ENCODE assay signal across 16 cellular contexts in the genomic region with DNA sequence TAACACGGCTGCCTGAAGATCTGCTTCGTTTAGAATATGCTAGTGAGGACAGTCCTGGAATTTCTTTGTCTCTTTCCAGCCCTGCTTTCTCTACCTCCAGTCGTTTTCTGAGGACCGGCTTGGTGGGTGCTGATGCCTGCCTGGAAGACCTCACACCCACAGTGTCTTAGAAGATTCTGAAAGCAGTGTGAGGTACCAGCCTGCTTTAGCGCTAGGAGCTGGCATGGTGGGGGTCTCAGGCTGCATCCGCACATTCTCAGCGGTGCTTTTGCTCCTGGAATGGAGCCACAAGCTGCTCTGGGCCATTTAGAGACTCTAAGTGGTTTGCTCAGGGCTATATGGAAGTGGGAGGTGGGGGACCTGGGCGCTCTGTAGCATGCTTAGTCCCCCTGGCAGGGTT.
DNase-seq lines count a peak whose midpoint lies in the region; ATAC-seq and TF ChIP-seq lines count a peak whose summit lies in the region.
"Had no signal": no experiment of that assay in that cellular context is flagged by ENCODE, and none has a peak within 500 bp of the region (broad histone marks: within the 10 kb centered on the region; RNA-seq: fewer than 3 reads in every experiment).

No MANE protein-coding gene starts in this region.

- ATAC-seq in CD4-positive, alpha-beta T cell (ENCODE audit: poor library complexity) = no peak
- ATAC-seq in activated T-cell treated with anti-CD3 and anti-CD28 coated beads, Interleukin-2, amount 50 U/mL, for 72 hours (replicated peaks in 1 of 2) = no peak
- ATAC-seq in naive B cell (ENCODE audit: low read depth in 2 of 2) = no peak
- ATAC-seq in HG02623 (IDR thresholded peaks at IDR 0.05; ENCODE audit: unreplicated experiment) = no peak
- no peak for ATAC-seq in left ventricle myocardium superior
- ATAC-seq: mucosa of descending colon had no signal

- in situ Hi-C loops in brain microvascular endothelial cell (cut with HindIII; ENCODE audit: low pct_ligation_motif_present, low sequenced_read_pairs) = no loop called here

- DNase-seq in CD4-positive, alpha-beta T cell = no peak
- no peak for DNase-seq in CD8-positive, alpha-beta memory T cell
- DNase-seq in activated T-cell treated with anti-CD3 and anti-CD28 coated beads, Interleukin-2, amount 50 U/mL, for 72 hours = no peak
- DNase-seq in naive B cell (no peak), brain microvascular endothelial cell (no peak), left ventricle myocardium superior (no peak)
- DNase-seq: adrenal gland, DMS53, mucosa of descending colon, MV-4-11, NCI-H2029 treated with DMSO at 0.1 percent for 48 hours, transverse colon had no signal

- no peaks in the 10 kb centered on the region for H3K9me3 ChIP-seq in CD4-positive, alpha-beta T cell (ENCODE audit: control insufficient read depth, low read length)
- H3K9me3 ChIP-seq in CD8-positive, alpha-beta memory T cell (ENCODE audit: low read length) = no peaks in the 10 kb centered on the region
- H3K9me3 ChIP-seq: adrenal gland; BLaER1 treated with 17β-estradiol and CSF1 and Interleukin-3, amounts not matched to agents 10 nM and 100 nM; mucosa of descending colon; transverse colon had no signal

- peak overlapping the region; percentile 94 for H3K4me3 Mint-ChIP-seq in CD4-positive, alpha-beta T cell
- peak overlapping the region; percentile 82 to 94 (median 87) for H3K4me3 Mint-ChIP-seq in CD8-positive, alpha-beta memory T cell
- H3K4me3 Mint-ChIP-seq in activated T-cell treated with anti-CD3 and anti-CD28 coated beads, Interleukin-2, amount 50 U/mL, for 72 hours = peak overlapping the region; percentile 83 to 87
- H3K4me3 Mint-ChIP-seq in naive B cell = peak overlapping the region in 7 of 8 donors; percentile 2 to 89 (median 82)

- H3K27me3 Mint-ChIP-seq in CD4-positive, alpha-beta T cell = no peaks in the 10 kb centered on the region
- no peaks in the 10 kb centered on the region for H3K27me3 Mint-ChIP-seq in CD8-positive, alpha-beta memory T cell
- H3K27me3 Mint-ChIP-seq in activated T-cell treated with anti-CD3 and anti-CD28 coated beads, Interleukin-2, amount 50 U/mL, for 72 hours (ENCODE audit: low read depth) = no peaks in the 10 kb centered on the region
- peaks cover 0 to 14% (median 9%) of the 10 kb centered on the region in 3 donors for H3K27me3 Mint-ChIP-seq in naive B cell

- peaks cover 77% of the 10 kb centered on the region for H3K36me3 Mint-ChIP-seq in CD4-positive, alpha-beta T cell (ENCODE audit: low read depth)
- H3K36me3 Mint-ChIP-seq in CD8-positive, alpha-beta memory T cell = peaks cover 0 to 48% (median 0%) of the 10 kb centered on the region in 3 donors
- H3K36me3 Mint-ChIP-seq in activated T-cell treated with anti-CD3 and anti-CD28 coated beads, Interleukin-2, amount 50 U/mL, for 72 hours (ENCODE audit: insufficient read depth in 2 of 2) = no peaks in the 10 kb centered on the region
- H3K36me3 Mint-ChIP-seq in naive B cell = no peaks in the 10 kb centered on the region

- H3K4me1 ChIP-seq in CD8-positive, alpha-beta memory T cell (ENCODE audit: insufficient read depth, low read length) = peaks cover 72% of the 10 kb centered on the region
- H3K4me1 ChIP-seq: parathyroid adenoma had no signal

- POLR2A ChIA-PET in CD4-positive, alpha-beta T cell (lab: Charles Lee) = interaction anchor here (0.7 to 8.7 kb wide), 10 partner anchors 10 to 237 kb away, joined by 3 to 202 read pairs (median 25); partner anchors contain the start of genes CD247 and POU2F1
- POLR2A ChIA-PET in CD8-positive, alpha-beta memory T cell (lab: Charles Lee) = interaction anchor here (1.0 to 1.5 kb wide), 3 partner anchors 9 to 61 kb away, joined by 3 read pairs; partner anchors contain the start of gene CD247

- H3K4me1 Mint-ChIP-seq in CD4-positive, alpha-beta T cell (ENCODE audit: low read depth) = peaks cover 82% of the 10 kb centered on the region
- peaks cover 48 to 80% (median 59%) of the 10 kb centered on the region in 3 donors for H3K4me1 Mint-ChIP-seq in CD8-positive, alpha-beta memory T cell
- H3K4me1 Mint-ChIP-seq in activated T-cell treated with anti-CD3 and anti-CD28 coated beads, Interleukin-2, amount 50 U/mL, for 72 hours (ENCODE audit: low read depth) = peaks cover 78% of the 10 kb centered on the region
- H3K4me1 Mint-ChIP-seq in naive B cell = peaks cover 5 to 13% (median 11%) of the 10 kb centered on the region in 3 donors

- H3K27ac Mint-ChIP-seq in CD4-positive, alpha-beta T cell = peak overlapping the region; percentile 100
- peak overlapping the region; percentile 78 to 98 (median 88) for H3K27ac Mint-ChIP-seq in CD8-positive, alpha-beta memory T cell
- peak overlapping the region; percentile 59 for H3K27ac Mint-ChIP-seq in activated T-cell treated with anti-CD3 and anti-CD28 coated beads, Interleukin-2, amount 50 U/mL, for 72 hours
- H3K27ac Mint-ChIP-seq in naive B cell = peak overlapping the region in 3 of 6 donors; percentile 5 to 85 (median 7)

- H3K9me3 Mint-ChIP-seq in CD4-positive, alpha-beta T cell = no peaks in the 10 kb centered on the region
- H3K9me3 Mint-ChIP-seq in CD8-positive, alpha-beta memory T cell = no peaks in the 10 kb centered on the region
- no peaks in the 10 kb centered on the region for H3K9me3 Mint-ChIP-seq in activated T-cell treated with anti-CD3 and anti-CD28 coated beads, Interleukin-2, amount 50 U/mL, for 72 hours
- H3K9me3 Mint-ChIP-seq in naive B cell = no peaks in the 10 kb centered on the region

- H3K36me3 ChIP-seq in CD8-positive, alpha-beta memory T cell (ENCODE audit: insufficient read depth, low read length) = peaks cover 4% of the 10 kb centered on the region
- no peaks in the 10 kb centered on the region for H3K36me3 ChIP-seq in brain microvascular endothelial cell (replicated peaks)
- H3K36me3 ChIP-seq: adrenal gland; BLaER1 treated with 17β-estradiol and CSF1 and Interleukin-3, amounts not matched to agents 10 nM and 100 nM; transverse colon had no signal

- TF ChIP-seq CTCF in CD4-positive, alpha-beta T cell (IDR thresholded peaks at IDR 0.05) = no peak
- TF ChIP-seq CTCF in brain microvascular endothelial cell (IDR thresholded peaks at IDR 0.05; ENCODE audit: low read depth, low read length, missing control alignments) = no peak

- no peaks in the 10 kb centered on the region for H3K27me3 ChIP-seq in CD4-positive, alpha-beta T cell (ENCODE audit: control insufficient read depth, insufficient read depth, low read length)
- H3K27me3 ChIP-seq in CD8-positive, alpha-beta memory T cell (ENCODE audit: insufficient read depth, low read length, poor library complexity, severe bottlenecking) = no peaks in the 10 kb centered on the region
- H3K27me3 ChIP-seq in brain microvascular endothelial cell (replicated peaks) = peaks cover 2% of the 10 kb centered on the region
- H3K27me3 ChIP-seq: adrenal gland, transverse colon had no signal

- intact Hi-C loops in CD4-positive, alpha-beta T cell (cut with DNase I, micrococcal nuclease) = loop anchor here in 1 of 2 experiments (5.0 kb wide), 1 partner anchor 35 kb away; no protein-coding TSS in a partner anchor
- intact Hi-C loops in left ventricle myocardium superior (cut with micrococcal nuclease) = no loop called here

- CTCF ChIA-PET in CD4-positive, alpha-beta T cell (lab: Charles Lee) = interaction anchor here (0.8 to 3.0 kb wide), 5 partner anchors 16 to 189 kb away, joined by 3 to 9 read pairs (median 3); partner anchors contain the start of gene CD247
- CTCF ChIA-PET in CD8-positive, alpha-beta memory T cell (lab: Charles Lee) = interaction anchor here (1.1 to 4.7 kb wide), 5 partner anchors 11 to 84 kb away, joined by 4 to 42 read pairs (median 6); partner anchors contain the start of gene CD247

- peak overlapping the region; percentile 98 for H3K27ac ChIP-seq in CD4-positive, alpha-beta T cell (ENCODE audit: low read depth, low read length)
- no peak overlapping the region for H3K27ac ChIP-seq in CD8-positive, alpha-beta memory T cell (ENCODE audit: low read depth, low read length)
- H3K27ac ChIP-seq in brain microvascular endothelial cell = no peak overlapping the region
- H3K27ac ChIP-seq: BLaER1 treated with 17β-estradiol and CSF1 and Interleukin-3, amounts not matched to agents 10 nM and 100 nM; parathyroid adenoma had no signal

- H3K4me3 ChIP-seq in CD8-positive, alpha-beta memory T cell (ENCODE audit: low read length) = peak overlapping the region; percentile 72
- no peak overlapping the region for H3K4me3 ChIP-seq in brain microvascular endothelial cell (ENCODE audit: low read depth, low read length)
- H3K4me3 ChIP-seq: mucosa of descending colon, smooth muscle cell had no signal
